Comparison of ENCODE assay signal across 24 cellular contexts in genomic region chr1:214271174-214271858, GRCh38. TPM values are rescaled to one million over a fixed set of nuclear protein-coding genes. Genes with fewer than 3 reads are reported as not detected.
A peak's percentile ranks its signal among the peaks of the same experiment; 100 is the strongest.
DNase-seq lines count a peak whose midpoint lies in the region; ATAC-seq, FAIRE-seq and TF ChIP-seq lines count a peak whose summit lies in the region.
"Had no signal": no experiment of that assay in that cellular context is flagged by ENCODE, and none has a peak within 500 bp of the region (broad histone marks: within the 10 kb centered on the region; RNA-seq: fewer than 3 reads in every experiment).

No MANE protein-coding gene starts in this region.

- H2AK9ac ChIP-seq in IMR-90 (replicated peaks; ENCODE audit: low read depth, low read length, poor library complexity): no peak overlapping the region

- H3K27me3 ChIP-seq in IMR-90 (ENCODE audit: control insufficient read depth, insufficient read depth, low read length) (peaks cover 10% of the 10 kb centered on the region), GM12878 (replicated peaks in 1 of 2; ENCODE audit: control insufficient read depth in 2 of 2, insufficient read depth in 2 of 2, low read length in 1 of 2) (no peaks in the 10 kb centered on the region; a peak in 1 of 4 replicates), ovary (no peaks in the 10 kb centered on the region)
- H3K27me3 ChIP-seq: breast epithelium had no signal

- H2BK15ac ChIP-seq in IMR-90 (ENCODE audit: low read depth, low read length): no peak overlapping the region

- no peak overlapping the region for H2BK5ac ChIP-seq in IMR-90 (ENCODE audit: low read depth, low read length, poor library complexity, severe bottlenecking)

- no peak for TF ChIP-seq RAD21 in IMR-90 (IDR thresholded peaks at IDR 0.05; ENCODE audit: low read length)
- TF ChIP-seq RAD21 in GM12878 (IDR thresholded peaks at IDR 0.05; ENCODE audit: insufficient read depth, low read depth, low read length): peak; percentile 54

- POLR2A ChIA-PET in IMR-90 (lab: Charles Lee; ENCODE audit: unreplicated experiment) (no interaction called here), GM12878 (lab: Charles Lee) (interaction anchor here (0.6 kb wide), 1 partner anchor 13 kb away, joined by 3 read pairs; no protein-coding TSS in a partner anchor)

- no peak overlapping the region for H3K4me2 ChIP-seq in IMR-90 (ENCODE audit: low read depth, low read length)
- no peak overlapping the region for H3K4me2 ChIP-seq in GM12878 (ENCODE audit: control insufficient read depth, insufficient read depth)
- H3K4me2 ChIP-seq: PC-9, smooth muscle cell had no signal

- CTCF ChIA-PET in IMR-90 (lab: Yijun Ruan, JAX) (interaction anchor here (1.0 to 3.1 kb wide), 6 partner anchors 10 to 62 kb away, joined by 3 to 17 read pairs (median 4); no protein-coding TSS in a partner anchor), GM12878 (lab: Yijun Ruan, JAX) (interaction anchor here (0.6 to 5.3 kb wide), 12 partner anchors 9 to 333 kb away, joined by 3 to 91 read pairs (median 4); partner anchors contain the start of gene SMYD2)

- RAD21 ChIA-PET in GM12878 (lab: Charles Lee; ENCODE audit: unreplicated experiment): interaction anchor here (0.7 to 2.1 kb wide), 4 partner anchors 50 to 61 kb away, joined by 3 to 6 read pairs (median 4); no protein-coding TSS in a partner anchor

- H3K36me3 ChIP-seq in IMR-90 (ENCODE audit: control insufficient read depth, insufficient read depth, low read length): no peaks in the 10 kb centered on the region
- H3K36me3 ChIP-seq in GM12878 (ENCODE audit: control insufficient read depth in 2 of 2, insufficient read depth in 2 of 2, low read length in 1 of 2): no peaks in the 10 kb centered on the region
- H3K36me3 ChIP-seq in ovary: no peaks in the 10 kb centered on the region
- H3K36me3 ChIP-seq: breast epithelium, esophagus muscularis mucosa, thoracic aorta had no signal

- H3K9me3 Mint-ChIP-seq in stimulated activated naive CD8-positive, alpha-beta T cell treated with anti-CD3 and anti-CD28 coated beads, Interleukin-15, amount 100 ng/mL, for 72 hours: no peaks in the 10 kb centered on the region
- H3K9me3 Mint-ChIP-seq: natural killer cell treated with Interleukin-12 subunit alpha and Interleukin-12 subunit beta and Interleukin-15 and Interleukin-18, amount 100 ng/mL, for 72 hours had no signal

- no peak overlapping the region for H3K23ac ChIP-seq in IMR-90 (ENCODE audit: low read depth, low read length)

- H3K14ac ChIP-seq in IMR-90 (replicated peaks; ENCODE audit: low read depth, low read length): no peak overlapping the region

- intact Hi-C loops in IMR-90 (cut with micrococcal nuclease) (no loop called here), GM12878 (cut with micrococcal nuclease; ENCODE audit: unreplicated experiment) (no loop called here), ovary (cut with DNase I) (no loop called here)

- SMC1A ChIA-PET in GM12878 (lab: Charles Lee; ENCODE audit: uncharacterized antibody, unreplicated experiment): interaction anchor here (0.9 to 5.0 kb wide), 4 partner anchors 10 to 60 kb away, joined by 3 to 52 read pairs (median 16); no protein-coding TSS in a partner anchor

- TF ChIP-seq CTCF in IMR-90 (conservative IDR thresholded peaks at IDR 0.05; ENCODE audit: low read depth, low read length) (no peak), GM12878 (IDR thresholded peaks at IDR 0.05 in 2 of 3, conservative IDR thresholded peaks at IDR 0.05 in 1 of 3; ENCODE audit: control insufficient read depth in 2 of 3, extremely low read depth in 1 of 3, insufficient read depth in 1 of 3, low read depth in 3 of 3, low read length in 3 of 3) (peak; percentile 18 to 37 (median 23); a peak in 2 of 6 replicates), ovary (IDR thresholded peaks at IDR 0.05) (no peak)

- H4K91ac ChIP-seq in IMR-90 (ENCODE audit: insufficient read depth, low read depth, low read length): no peak overlapping the region

- H4K20me1 ChIP-seq in IMR-90 (ENCODE audit: insufficient read depth, low read length) (no peaks in the 10 kb centered on the region), GM12878 (ENCODE audit: control insufficient read depth, insufficient read depth) (no peaks in the 10 kb centered on the region)

- no peaks in the 10 kb centered on the region for H3K9me1 ChIP-seq in IMR-90 (ENCODE audit: insufficient read depth, low read length)

- H3K4me1 ChIP-seq in IMR-90 (ENCODE audit: control insufficient read depth, insufficient read depth, low read length) (no peaks in the 10 kb centered on the region), GM12878 (ENCODE audit: control insufficient read depth, insufficient read depth, low read length) (no peaks in the 10 kb centered on the region), ovary (ENCODE audit: insufficient read depth) (no peaks in the 10 kb centered on the region)
- H3K4me1 ChIP-seq: breast epithelium had no signal

- in situ Hi-C loops in IMR-90 (cut with MboI; ENCODE audit: low sequenced_read_pairs): loop anchor here (5.0 kb wide), 1 partner anchor 51 kb away; no protein-coding TSS in a partner anchor
- in situ Hi-C loops in GM12878 (cut with MboI): no loop called here

- H3K4ac ChIP-seq in IMR-90 (ENCODE audit: low read depth, low read length): no peak overlapping the region

- no peak for DNase-seq in stimulated activated naive CD8-positive, alpha-beta T cell treated with anti-CD3 and anti-CD28 coated beads, Interleukin-15, amount 100 ng/mL, for 72 hours
- DNase-seq in stimulated activated naive CD8-positive, alpha-beta T cell treated with anti-CD3 and anti-CD28 coated beads, Interleukin-15, Interleukin-2, amounts not matched to agents 100 U/mL and 50 U/mL, for 24 hours: no peak
- no peak for DNase-seq in IMR-90
- DNase-seq in GM12878 (ENCODE audit: low read depth, low spot score): no peak
- DNase-seq in NCI-H1694 treated with DMSO at 0.1 percent for 48 hours (lab: John Stamatoyannopoulos, UW): no peak
- DNase-seq in ovary: no peak
- DNase-seq in NCI-H226: no peak
- DNase-seq: activated CD4-positive, alpha-beta T cell treated with anti-CD3 and anti-CD28 coated beads, Interleukin-2, amount 50 U/mL, for 4 hours; activated T-cell treated with anti-CD3 and anti-CD28 coated beads, Interleukin-2, amount 50 U/mL, for 1 hour; mammary epithelial cell; NCI-H146; NCI-H345; PC-9; stimulated activated CD4-positive, alpha-beta T cell treated with anti-CD3 and anti-CD28 coated beads, Interleukin-4, amount 100 ng/mL, for 4 hours; stimulated activated CD8-positive, alpha-beta memory T cell treated with anti-CD3 and anti-CD28 coated beads, Interleukin-4, amount 100 ng/mL, for 48 hours had no signal

- H3K4me1 Mint-ChIP-seq in stimulated activated naive CD8-positive, alpha-beta T cell treated with anti-CD3 and anti-CD28 coated beads, Interleukin-15, amount 100 ng/mL, for 72 hours: peaks cover 4% of the 10 kb centered on the region

- no peak overlapping the region for H4K8ac ChIP-seq in IMR-90 (ENCODE audit: low read depth in 2 of 2, low read length in 2 of 2)

- H3K4me3 ChIP-seq in IMR-90 (ENCODE audit: insufficient read depth, low read depth, low read length): no peak overlapping the region
- no peak overlapping the region for H3K4me3 ChIP-seq in GM12878
- H3K4me3 ChIP-seq in ovary: no peak overlapping the region
- H3K4me3 ChIP-seq: breast epithelium, esophagus muscularis mucosa, PC-9, smooth muscle cell, thoracic aorta had no signal

- TF ChIP-seq EP300 in GM12878 (IDR thresholded peaks at IDR 0.05; ENCODE audit: borderline replicate concordance in 1 of 2, control insufficient read depth in 1 of 2, low read depth in 2 of 2, low read length in 2 of 2) (no peak), ovary (IDR thresholded peaks at IDR 0.05) (no peak)

- no CpG with 5 or more reads among the region's 3 CpGs for WGBS in IMR-90 (ENCODE audit: extremely low coverage in 2 of 2, insufficient read length in 1 of 2), 2 experiments
- 41% methylated on average over 3 of the region's 3 CpGs for WGBS in GM12878 (ENCODE audit: insufficient coverage, insufficient replicate concordance, low lambda C conversion rate, missing lambda C conversion rate)
- WGBS in ovary, 3 donors: 8 to 10% (median 8%) methylated on average over 3 of the region's 3 CpGs

- no peaks in the 10 kb centered on the region for H3K9me3 ChIP-seq in IMR-90 (ENCODE audit: control insufficient read depth, insufficient read depth, low read length)
- no peaks in the 10 kb centered on the region; the same call in 2 of the 3 replicates for H3K9me3 ChIP-seq in GM12878 (replicated peaks; ENCODE audit: control insufficient read depth, insufficient read depth, low read length)
- no peaks in the 10 kb centered on the region for H3K9me3 ChIP-seq in ovary
- H3K9me3 ChIP-seq: breast epithelium, esophagus muscularis mucosa, thoracic aorta had no signal

- H4K5ac ChIP-seq in IMR-90 (ENCODE audit: low read depth, low read length): no peak overlapping the region

- no peak overlapping the region for H2AK5ac ChIP-seq in IMR-90 (ENCODE audit: low read depth, low read length)

- TF ChIP-seq POLR2A in IMR-90 (IDR thresholded peaks at IDR 0.05; ENCODE audit: low read depth, low read length): no peak
- no peak for TF ChIP-seq POLR2A in GM12878 (IDR thresholded peaks at IDR 0.05; ENCODE audit: low read depth, low read length)
- TF ChIP-seq POLR2A in ovary (IDR thresholded peaks at IDR 0.05): no peak

- no peak overlapping the region for H3K4me3 Mint-ChIP-seq in stimulated activated naive CD8-positive, alpha-beta T cell treated with anti-CD3 and anti-CD28 coated beads, Interleukin-15, amount 100 ng/mL, for 72 hours
- H3K4me3 Mint-ChIP-seq: activated naive CD8-positive, alpha-beta T cell; natural killer cell treated with Interleukin-12 subunit alpha and Interleukin-12 subunit beta and Interleukin-15 and Interleukin-18, amount 100 ng/mL, for 72 hours had no signal

- H3K9ac ChIP-seq in IMR-90 (ENCODE audit: low read depth, low read length): no peak overlapping the region
- no peak overlapping the region for H3K9ac ChIP-seq in GM12878 (ENCODE audit: control insufficient read depth, insufficient read depth, low read length)

- peak; percentile 46 for ATAC-seq in stimulated activated naive CD8-positive, alpha-beta T cell treated with anti-CD3 and anti-CD28 coated beads, Interleukin-15, amount 100 ng/mL, for 72 hours
- ATAC-seq in stimulated activated naive CD8-positive, alpha-beta T cell treated with anti-CD3 and anti-CD28 coated beads, Interleukin-15, Interleukin-2, amounts not matched to agents 100 U/mL and 50 U/mL, for 24 hours: no peak
- ATAC-seq in IMR-90 (ENCODE audit: low read depth) (no peak), GM12878 (no peak), HG03571 (IDR thresholded peaks at IDR 0.05; ENCODE audit: unreplicated experiment) (no peak)
- ATAC-seq: natural killer cell treated with Interleukin-12 subunit alpha and Interleukin-12 subunit beta and Interleukin-15 and Interleukin-18, amount 100 ng/mL, for 72 hours had no signal

- H2BK20ac ChIP-seq in IMR-90 (ENCODE audit: low read depth, low read length): no peak overlapping the region

- no peak overlapping the region for H3K18ac ChIP-seq in IMR-90 (ENCODE audit: low read depth, low read length)

- no TSS peak for BruUV-seq in IMR-90 (replicated peaks; lab: Mats Ljungman, UMichigan)
- no TSS peak for BruUV-seq in GM12878 (replicated peaks; lab: Mats Ljungman, UMichigan)

- H3K27me3 Mint-ChIP-seq in stimulated activated naive CD8-positive, alpha-beta T cell treated with anti-CD3 and anti-CD28 coated beads, Interleukin-15, amount 100 ng/mL, for 72 hours: peaks cover 5% of the 10 kb centered on the region

- no peaks in the 10 kb centered on the region for H3K79me2 ChIP-seq in GM12878 (ENCODE audit: control insufficient read depth, insufficient read depth, low read length)

- no peak overlapping the region for H3K56ac ChIP-seq in IMR-90 (ENCODE audit: extremely low read depth, insufficient read depth, low read length)

- H2AFZ ChIP-seq in IMR-90 (replicated peaks; ENCODE audit: low read length, poor library complexity): no peak overlapping the region
- H2AFZ ChIP-seq in GM12878 (ENCODE audit: control insufficient read depth, low read depth, low read length): no peak overlapping the region
- H2AFZ ChIP-seq: PC-9 had no signal

- H3K27ac Mint-ChIP-seq in stimulated activated naive CD8-positive, alpha-beta T cell treated with anti-CD3 and anti-CD28 coated beads, Interleukin-15, amount 100 ng/mL, for 72 hours: no peak overlapping the region
- H3K27ac Mint-ChIP-seq: activated naive CD8-positive, alpha-beta T cell; natural killer cell treated with Interleukin-12 subunit alpha and Interleukin-12 subunit beta and Interleukin-15 and Interleukin-18, amount 100 ng/mL, for 72 hours; progenitor cell of endocrine pancreas had no signal

- dilution Hi-C loops in IMR-90 (cut with HindIII; ENCODE audit: low sequenced_read_pairs, unreplicated experiment): no loop called here

- H2BK120ac ChIP-seq in IMR-90 (ENCODE audit: low read depth, low read length): no peak overlapping the region

- H3K79me1 ChIP-seq in IMR-90 (ENCODE audit: low read depth in 1 of 2, low read length in 2 of 2): no peaks in the 10 kb centered on the region

- H3K27ac ChIP-seq in IMR-90 (ENCODE audit: insufficient read depth, low read length): no peak overlapping the region
- H3K27ac ChIP-seq in GM12878 (ENCODE audit: control insufficient read depth, insufficient read depth): no peak overlapping the region
- H3K27ac ChIP-seq in ovary: no peak overlapping the region
- H3K27ac ChIP-seq: breast epithelium, esophagus muscularis mucosa, PC-9, thoracic aorta had no signal

- no peak for FAIRE-seq in GM12878 (lab: Jason Lieb, UNC)
- FAIRE-seq: H54 had no signal

RNA-seq across cellular contexts. Expression of gene SMYD2, which starts 9.6 kb away (rescaled TPM):
- total RNA-seq in IMR-90 (2012; rRNA removed) (45.8 and 61.7 TPM in 2 replicates), GM12878 (2014; rRNA removed) (26.0 and 27.8 TPM in 2 replicates), GM12878 (2014; rRNA removed; fragmentation: Illumina TruSeq; extraction: Trizol) (26.1 and 26.9 TPM in 2 replicates), GM12878 (2021) (19.5 and 21.7 TPM in 2 replicates), ovary (10 to 100 TPM; 15.0 to 29.8 (median 17.2) TPM)
- polyA plus RNA-seq in IMR-90 (2012; rRNA removed) (27.6 and 32.7 TPM in 2 replicates), GM12878 (2011; rRNA removed) (55.7 and 78.1 TPM in 2 replicates), GM12878 (2014; fragmentation: Illumina TruSeq; extraction: Trizol) (30.1 and 33.8 TPM in 2 replicates), GM12878 (2014; fragmentation: Nextera tagmentation; extraction: Ambion mirVana) (10 to 100 TPM in 1 of 2 experiments, 1 to 10 TPM in 1; 8.3 to 17.0 TPM), GM12878 (2014; rRNA removed) (23.8 and 25.0 TPM in 2 replicates), GM12878 (2016; fragmentation: Nextera tagmentation; extraction: Ambion mirVana) (10 to 100 TPM; 34.5 to 36.1 TPM), ovary (10 to 100 TPM; 14.6 to 50.3 TPM)
- polyA plus RNA-seq in IMR-90 (2012; cell fraction: cytosol; rRNA removed): 9.0 and 13.6 TPM in 2 replicates
- polyA plus RNA-seq in IMR-90 (2012; cell fraction: nucleus; rRNA removed; ENCODE audit: low replicate concordance): 10.1 and 41.2 TPM in 2 replicates
- total RNA-seq in GM12878 (2013; cell fraction: nucleolus; rRNA removed): 29.8 and 32.3 TPM in 2 replicates
- 14.0 TPM for polyA plus RNA-seq in GM12878 (2011; ENCODE audit: low read depth)
- 31.5 and 32.3 TPM in 2 replicates for polyA plus RNA-seq in GM12878 (2011; cell fraction: cytosol; rRNA removed)
- polyA plus RNA-seq in GM12878 (2011; cell fraction: nucleus; rRNA removed): 48.8 and 56.5 TPM in 2 replicates
- polyA plus RNA-seq in GM12878 (2012): 19.4 and 20.6 TPM in 2 replicates
- polyA minus RNA-seq in GM12878 (2011; rRNA and poly(A)+ RNA removed): 25.4 and 32.8 TPM in 2 replicates
- polyA minus RNA-seq in GM12878 (2011; cell fraction: cytosol; rRNA and poly(A)+ RNA removed): 7.5 and 13.1 TPM in 2 replicates
- 12.1 and 14.7 TPM in 2 replicates for polyA minus RNA-seq in GM12878 (2011; cell fraction: nucleus; rRNA and poly(A)+ RNA removed)

Comparison
In these comparisons a context has a peak if more than half of its experiments do, and no peak if none do; other contexts are left out.
1. CTCF ChIP-seq: peak in GM12878 (3 of 3); none in IMR-90 (single experiment) and ovary (0 of 3).